In the genomic region with DNA sequence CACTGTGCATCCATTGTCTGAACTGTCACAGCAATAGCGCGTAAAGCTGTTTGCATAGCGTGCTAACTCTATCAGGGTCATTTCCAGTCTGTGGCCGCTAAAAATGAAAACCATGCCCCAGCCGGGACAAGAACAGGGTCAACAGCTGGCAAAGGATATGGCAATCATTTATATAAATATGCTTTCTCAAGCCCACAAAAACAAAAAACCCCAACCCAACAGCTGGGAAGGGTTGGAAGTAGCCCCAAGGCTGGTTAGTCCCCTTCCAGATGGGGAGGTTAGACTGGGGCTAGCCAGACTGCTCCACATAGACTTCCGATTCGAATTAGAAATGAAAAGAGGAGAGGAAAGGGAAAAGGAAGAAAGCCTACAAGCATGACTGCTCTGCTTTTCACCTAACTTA, we compare ENCODE assay signal across 1 cellular context.
TF ChIP-seq lines count a peak whose summit lies in the region.

No MANE protein-coding gene starts in this region.

TF ChIP-seq in SK-N-SH, 30 proteins besides CTCF, POLR2A, EP300 and RAD21 (continued from another document):
- no peak; the same call in 1 of the 2 replicates for TF ChIP-seq GATA2 (CRISPR knock-in tag; IDR thresholded peaks at IDR 0.05)
- TF ChIP-seq PBX3 (IDR thresholded peaks at IDR 0.05), result no peak
- no peak for TF ChIP-seq JUND (IDR thresholded peaks at IDR 0.05)
- TF ChIP-seq FOXM1 (IDR thresholded peaks at IDR 0.05; ENCODE audit: low read depth), result no peak
